ENCODE assay signal across 18 cellular contexts in genomic region chr13:51261610-51262249, GRCh38. TPM values are rescaled to one million over a fixed set of nuclear protein-coding genes. Genes with fewer than 3 reads are reported as not detected.
"Had no signal": no experiment of that assay in that cellular context is flagged by ENCODE, and none has a peak within 500 bp of the region (broad histone marks: within the 10 kb centered on the region; RNA-seq: fewer than 3 reads in every experiment).

No MANE protein-coding gene starts in this region.

- H3K4me1 Mint-ChIP-seq: activated naive CD8-positive, alpha-beta T cell treated with anti-CD3 and anti-CD28 coated beads, Interleukin-2, amount 10 ng/mL, durations not matched to agents 7 days and 5 days; stimulated activated effector memory CD8-positive, alpha-beta T cell treated with anti-CD3 and anti-CD28 coated beads, Interleukin-12 subunit alpha, Interleukin-12 subunit beta, amount 100 ng/mL, for 72 hours had no signal

- H3K27ac ChIP-seq: ascending aorta, colonic mucosa, epithelial cell of prostate, ovary had no signal

- ATAC-seq: stimulated activated effector memory CD8-positive, alpha-beta T cell treated with anti-CD3 and anti-CD28 coated beads, Interleukin-12 subunit alpha, Interleukin-12 subunit beta, amount 100 ng/mL, for 72 hours had no signal

- H3K9me3 Mint-ChIP-seq: activated naive CD8-positive, alpha-beta T cell treated with anti-CD3 and anti-CD28 coated beads, Interleukin-2, amount 10 ng/mL, durations not matched to agents 7 days and 5 days; nephron; stimulated activated effector memory CD8-positive, alpha-beta T cell treated with anti-CD3 and anti-CD28 coated beads, Interleukin-12 subunit alpha, Interleukin-12 subunit beta, amount 100 ng/mL, for 72 hours had no signal

- H3K9me3 ChIP-seq: ascending aorta, colonic mucosa, ovary, transverse colon had no signal

- H3K4me1 ChIP-seq: ascending aorta, colonic mucosa, transverse colon had no signal

- H3K27ac Mint-ChIP-seq: activated naive CD8-positive, alpha-beta T cell treated with anti-CD3 and anti-CD28 coated beads, Interleukin-2, amount 10 ng/mL, durations not matched to agents 7 days and 5 days; nephron; stimulated activated effector memory CD8-positive, alpha-beta T cell treated with anti-CD3 and anti-CD28 coated beads, Interleukin-12 subunit alpha, Interleukin-12 subunit beta, amount 100 ng/mL, for 72 hours had no signal

- DNase-seq: activated CD4-positive, alpha-beta T cell treated with anti-CD3 and anti-CD28 coated beads, Interleukin-2, amount 50 U/mL, for 48 hours; activated CD4-positive, CD25-positive, alpha-beta regulatory T cell treated with anti-CD3 and anti-CD28 coated beads, Interleukin-2, amount 50 U/mL, for 72 hours; activated gamma-delta T cell; activated naive CD8-positive, alpha-beta T cell treated with anti-CD3 and anti-CD28 coated beads, Interleukin-2, amount 10 ng/mL, durations not matched to agents 7 days and 5 days; activated T-cell treated with anti-CD3 and anti-CD28 coated beads, Interleukin-2, amount 50 U/mL, for 48 hours; colonic mucosa; effector CD4-positive, alpha-beta T cell; mammary epithelial cell; ovary; SIG-M5; small intestine; T-helper 2 cell; transverse colon had no signal

- H3K36me3 Mint-ChIP-seq: activated naive CD8-positive, alpha-beta T cell treated with anti-CD3 and anti-CD28 coated beads, Interleukin-2, amount 10 ng/mL, durations not matched to agents 7 days and 5 days; stimulated activated effector memory CD8-positive, alpha-beta T cell treated with anti-CD3 and anti-CD28 coated beads, Interleukin-12 subunit alpha, Interleukin-12 subunit beta, amount 100 ng/mL, for 72 hours had no signal

- H3K27me3 ChIP-seq: ascending aorta, colonic mucosa, ovary, transverse colon had no signal

- H3K36me3 ChIP-seq: colonic mucosa, ovary, transverse colon had no signal

- H3K4me3 ChIP-seq: ascending aorta, colonic mucosa, ovary, transverse colon had no signal

- H3K4me3 Mint-ChIP-seq: activated naive CD8-positive, alpha-beta T cell treated with anti-CD3 and anti-CD28 coated beads, Interleukin-2, amount 10 ng/mL, durations not matched to agents 7 days and 5 days; nephron; stimulated activated effector memory CD8-positive, alpha-beta T cell treated with anti-CD3 and anti-CD28 coated beads, Interleukin-12 subunit alpha, Interleukin-12 subunit beta, amount 100 ng/mL, for 72 hours had no signal

RNA-seq across cellular contexts. Expression of gene FAM124A, which starts 39.5 kb away (rescaled TPM):
- total RNA-seq: bronchial epithelial cell had no signal
